ENCODE assay signal across 23 cellular contexts in genomic region chr2:126748929-126749518, GRCh38.
A peak's percentile ranks its signal among the peaks of the same experiment; 100 is the strongest.
DNase-seq lines count a peak whose midpoint lies in the region; ATAC-seq lines count a peak whose summit lies in the region.
"Had no signal": no experiment of that assay in that cellular context is flagged by ENCODE, and none has a peak within 500 bp of the region (broad histone marks: within the 10 kb centered on the region; RNA-seq: fewer than 3 reads in every experiment).

No MANE protein-coding gene starts in this region.

- peak overlapping the region; percentile 26 for H3K27ac Mint-ChIP-seq in stimulated activated effector memory CD8-positive, alpha-beta T cell treated with anti-CD3 and anti-CD28 coated beads, Interleukin-12 subunit alpha, Interleukin-12 subunit beta, amount 100 ng/mL, for 72 hours
- H3K27ac Mint-ChIP-seq: activated CD4-positive, alpha-beta T cell treated with anti-CD3 and anti-CD28 coated beads, Interleukin-2, amount 10 ng/mL, durations not matched to agents 7 days and 5 days; activated naive CD4-positive, alpha-beta T cell treated with anti-CD3 and anti-CD28 coated beads for 36 hours; CD4-positive, alpha-beta T cell; dendritic cell treated with granulocyte-macrophage colony-stimulating factor and Interleukin-4, amounts not matched to agents 40 ng/mL and 50 ng/mL, for 4 days; HFFc6; T-helper 2 cell treated with Interferon-gamma antibody and Interleukin-4, amounts not matched to agents 5 μg/mL and 100 μg/mL, for 36 hours had no signal

- peaks cover 28% of the 10 kb centered on the region for H3K4me1 Mint-ChIP-seq in stimulated activated effector memory CD8-positive, alpha-beta T cell treated with anti-CD3 and anti-CD28 coated beads, Interleukin-12 subunit alpha, Interleukin-12 subunit beta, amount 100 ng/mL, for 72 hours

- no peaks in the 10 kb centered on the region for H3K9me3 Mint-ChIP-seq in stimulated activated effector memory CD8-positive, alpha-beta T cell treated with anti-CD3 and anti-CD28 coated beads, Interleukin-12 subunit alpha, Interleukin-12 subunit beta, amount 100 ng/mL, for 72 hours
- H3K9me3 Mint-ChIP-seq: activated CD4-positive, alpha-beta T cell treated with anti-CD3 and anti-CD28 coated beads, Interleukin-2, amount 10 ng/mL, durations not matched to agents 7 days and 5 days; activated naive CD4-positive, alpha-beta T cell treated with anti-CD3 and anti-CD28 coated beads for 36 hours; CD4-positive, alpha-beta T cell; dendritic cell treated with granulocyte-macrophage colony-stimulating factor and Interleukin-4, amounts not matched to agents 40 ng/mL and 50 ng/mL, for 4 days; HFFc6; T-helper 2 cell treated with Interferon-gamma antibody and Interleukin-4, amounts not matched to agents 5 μg/mL and 100 μg/mL, for 36 hours had no signal

- no peak overlapping the region for H3K4me3 Mint-ChIP-seq in stimulated activated effector memory CD8-positive, alpha-beta T cell treated with anti-CD3 and anti-CD28 coated beads, Interleukin-12 subunit alpha, Interleukin-12 subunit beta, amount 100 ng/mL, for 72 hours
- H3K4me3 Mint-ChIP-seq: activated CD4-positive, alpha-beta T cell treated with anti-CD3 and anti-CD28 coated beads, Interleukin-2, amount 10 ng/mL, durations not matched to agents 7 days and 5 days; activated naive CD4-positive, alpha-beta T cell treated with anti-CD3 and anti-CD28 coated beads for 36 hours; CD4-positive, alpha-beta T cell; dendritic cell treated with granulocyte-macrophage colony-stimulating factor and Interleukin-4, amounts not matched to agents 40 ng/mL and 50 ng/mL, for 4 days; HFFc6; T-helper 2 cell treated with Interferon-gamma antibody and Interleukin-4, amounts not matched to agents 5 μg/mL and 100 μg/mL, for 36 hours had no signal

- ATAC-seq in GM18519 (IDR thresholded peaks at IDR 0.05; ENCODE audit: low FRiP score, unreplicated experiment) (peak; percentile 52), HG02610 (IDR thresholded peaks at IDR 0.05; ENCODE audit: unreplicated experiment) (peak; percentile 62), HG03565 (IDR thresholded peaks at IDR 0.05; ENCODE audit: unreplicated experiment) (peak; percentile 49)
- no peak for ATAC-seq in stimulated activated effector memory CD8-positive, alpha-beta T cell treated with anti-CD3 and anti-CD28 coated beads, Interleukin-12 subunit alpha, Interleukin-12 subunit beta, amount 100 ng/mL, for 72 hours

- peak in 1 of 2 donors; percentile 44 for DNase-seq in stimulated activated effector memory CD8-positive, alpha-beta T cell treated with anti-CD3 and anti-CD28 coated beads, Interleukin-12 subunit alpha, Interleukin-12 subunit beta, amount 100 ng/mL, for 72 hours (ENCODE audit: low spot score in 2 of 2)
- DNase-seq in activated naive CD4-positive, alpha-beta T cell treated with Interleukin-2 at 50 U/mL for 16 hours: no peak
- DNase-seq in NCI-H2196 treated with DMSO at 0.1 percent for 48 hours (lab: John Stamatoyannopoulos, UW; ENCODE audit: unreplicated experiment): no peak
- no peak for DNase-seq in T-helper 1 cell
- DNase-seq: activated CD4-positive, alpha-beta T cell treated with anti-CD3 and anti-CD28 coated beads, Interleukin-2, amount 10 ng/mL, durations not matched to agents 7 days and 5 days; activated T-cell treated with anti-CD3 and anti-CD28 coated beads for 4 hours; GF-D8; HFFc6; KBM-7; kidney glomerular epithelial cell; mammary epithelial cell; NCI-H1436 treated with DMSO at 0.1 percent for 48 hours; occipital lobe; small intestine; stimulated activated naive CD4-positive, alpha-beta T cell; tibial artery had no signal

- no peaks in the 10 kb centered on the region for H3K36me3 Mint-ChIP-seq in stimulated activated effector memory CD8-positive, alpha-beta T cell treated with anti-CD3 and anti-CD28 coated beads, Interleukin-12 subunit alpha, Interleukin-12 subunit beta, amount 100 ng/mL, for 72 hours
